In the genomic region with DNA sequence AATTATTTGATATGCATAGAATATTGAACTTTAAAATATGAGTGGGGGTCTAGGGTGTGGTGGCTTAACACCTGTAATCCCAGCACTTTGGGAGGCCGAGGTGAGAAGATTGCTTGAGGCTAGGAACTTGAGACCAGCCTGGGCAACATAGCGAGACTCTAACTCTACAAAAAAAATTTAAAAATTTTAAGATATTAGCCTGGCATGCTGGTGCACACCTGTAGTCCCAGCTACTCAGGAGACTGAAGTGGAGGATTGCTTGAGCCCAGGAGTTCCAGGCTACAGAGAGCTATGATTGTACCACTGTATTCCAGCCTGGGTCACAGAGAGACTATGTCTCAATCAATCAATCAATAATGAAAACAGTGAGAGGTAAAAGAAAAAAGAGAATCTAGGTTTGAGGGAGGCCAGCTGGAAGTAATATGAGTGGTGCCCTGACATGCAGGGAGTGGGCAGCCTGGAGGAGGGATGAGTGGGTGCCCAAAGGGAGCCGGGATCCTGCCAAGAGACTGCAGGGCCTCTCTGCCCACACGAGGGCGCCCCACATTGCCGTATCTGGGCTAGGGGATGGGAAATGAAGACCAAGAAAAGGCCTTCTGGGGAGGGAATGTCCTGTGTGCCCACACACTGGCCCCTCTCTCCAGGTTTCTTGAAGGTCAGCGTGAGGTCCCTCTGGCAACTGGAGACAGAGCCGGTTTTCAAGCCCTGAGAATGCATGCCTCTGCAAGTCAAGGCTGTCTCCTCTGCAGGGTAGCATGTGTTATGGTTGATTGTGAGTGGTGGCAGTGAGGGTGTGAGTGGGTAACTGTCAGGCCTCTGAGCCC, we compare ENCODE assay signal across 9 cellular contexts.
A peak's percentile ranks its signal among the peaks of the same experiment; 100 is the strongest.
DNase-seq lines count a peak whose midpoint lies in the region; ATAC-seq and TF ChIP-seq lines count a peak whose summit lies in the region.
"Had no signal": no experiment of that assay in that cellular context is flagged by ENCODE, and none has a peak within 500 bp of the region (broad histone marks: within the 10 kb centered on the region; RNA-seq: fewer than 3 reads in every experiment).

No MANE protein-coding gene starts in this region.

- H3K4me1 Mint-ChIP-seq in chondrocyte (ENCODE audit: low read depth): no peaks in the 10 kb centered on the region

- CTCF ChIA-PET in HCT116 (lab: Charles Lee): interaction anchor here (0.7 to 3.7 kb wide), 8 partner anchors 10 to 264 kb away, joined by 3 to 17 read pairs (median 4); a partner anchor contains a TSS

- POLR2A ChIA-PET in HCT116 (lab: Charles Lee): interaction anchor here (0.7 kb wide), 1 partner anchor 233 kb away, joined by 3 read pairs; no protein-coding TSS in a partner anchor

- no peak overlapping the region for H3K4me3 Mint-ChIP-seq in chondrocyte (ENCODE audit: unreplicated experiment)
- H3K4me3 Mint-ChIP-seq: T-helper 1 cell treated with Interleukin-12 subunit alpha and Interleukin-12 subunit beta and Interleukin-4 antibody, amounts not matched to agents 30 μg/mL and 1 μg/mL, for 36 hours had no signal

- no peaks in the 10 kb centered on the region for H4K20me1 ChIP-seq in HCT116 (ENCODE audit: insufficient read depth)

- in situ Hi-C loops in Caki2 (cut with HindIII; ENCODE audit: low pct_unique_long_range_greater_than_20kb, low sequenced_read_pairs): no loop called here

- H3K79me2 ChIP-seq in HCT116 (ENCODE audit: insufficient read depth, low read length): no peaks in the 10 kb centered on the region

- no TSS peak for BruUV-seq in HCT116 (replicated peaks; lab: Mats Ljungman, UMichigan)

- no peaks in the 10 kb centered on the region for H3K36me3 Mint-ChIP-seq in chondrocyte (ENCODE audit: low read depth)

- TF ChIP-seq CTCF in HCT116 (IDR thresholded peaks at IDR 0.05 in 2 of 3, conservative IDR thresholded peaks at IDR 0.05 in 1 of 3; ENCODE audit: borderline replicate concordance in 1 of 3, insufficient read depth in 1 of 3, low read depth in 2 of 3, low read length in 2 of 3) (peak; percentile 89 to 97 (median 96)), chondrocyte (IDR thresholded peaks at IDR 0.05) (peak; percentile 95)

- H3K27ac Mint-ChIP-seq in chondrocyte (ENCODE audit: unreplicated experiment): no peak overlapping the region
- H3K27ac Mint-ChIP-seq: T-helper 1 cell treated with Interleukin-12 subunit alpha and Interleukin-12 subunit beta and Interleukin-4 antibody, amounts not matched to agents 30 μg/mL and 1 μg/mL, for 36 hours had no signal

- no peak overlapping the region for H3K27ac ChIP-seq in HCT116 (ENCODE audit: low read depth, low read length)

- H3K9me3 Mint-ChIP-seq in chondrocyte (ENCODE audit: low read depth): no peaks in the 10 kb centered on the region
- H3K9me3 Mint-ChIP-seq: T-helper 1 cell treated with Interleukin-12 subunit alpha and Interleukin-12 subunit beta and Interleukin-4 antibody, amounts not matched to agents 30 μg/mL and 1 μg/mL, for 36 hours had no signal

- no peak for TF ChIP-seq POLR2A in HCT116 (IDR thresholded peaks at IDR 0.05; ENCODE audit: borderline replicate concordance, extremely low read depth, insufficient read depth, insufficient read length)

- no peaks in the 10 kb centered on the region for H3K36me3 ChIP-seq in HCT116 (ENCODE audit: control insufficient read depth in 1 of 2, insufficient read depth in 2 of 2, low read length in 2 of 2)

- no peak overlapping the region for H3K4me2 ChIP-seq in HCT116 (ENCODE audit: low read length)

- no peaks in the 10 kb centered on the region for H3K9me3 ChIP-seq in HCT116 (ENCODE audit: control insufficient read depth in 1 of 2, insufficient read depth in 1 of 2, low read depth in 1 of 2, low read length in 2 of 2)

- H3K9ac ChIP-seq in HCT116 (ENCODE audit: low read length): no peak overlapping the region

- intact Hi-C loops in HCT116 (cut with micrococcal nuclease): loop anchor here (1.0 to 10.0 kb wide), 3 partner anchors 148 to 266 kb away; a partner anchor contains a TSS

- DNase-seq in Caki2 (ENCODE audit: low read depth) (peak; percentile 56), HCT116 (ENCODE audit: low read depth, low spot score) (peak; percentile 40), NCI-H2196 (lab: John Stamatoyannopoulos, UW; ENCODE audit: unreplicated experiment) (peak; percentile 64), chondrocyte (ENCODE audit: low spot score) (no peak), left lobe of liver (ENCODE audit: low spot score) (peak; percentile 67), cortex of kidney (lab: John Stamatoyannopoulos, UW) (no peak)
- DNase-seq in activated CD4-positive, alpha-beta T cell treated with anti-CD3 and anti-CD28 coated beads for 24 hours (ENCODE audit: low read depth in 2 of 2): peak; percentile 38 to 64
- peak; percentile 64 for DNase-seq in stimulated activated CD4-positive, alpha-beta T cell treated with anti-CD3 and anti-CD28 coated beads, Interleukin-4, amount 100 ng/mL, for 24 hours

- RAD21 ChIA-PET in HCT116 (lab: Charles Lee; ENCODE audit: low non-redundant PET in 1 of 2, low total read pairs in 2 of 2, uncharacterized antibody in 2 of 2, unreplicated experiment in 2 of 2): interaction anchor here in 1 of 2 experiments (0.9 kb wide), 1 partner anchor 234 kb away, joined by 3 read pairs; no protein-coding TSS in a partner anchor

- peaks cover 9% of the 10 kb centered on the region for H3K27me3 Mint-ChIP-seq in chondrocyte (ENCODE audit: low read depth)

- H3K27me3 ChIP-seq in HCT116 (ENCODE audit: insufficient read depth, low read length): no peaks in the 10 kb centered on the region

- peak overlapping the region; percentile 10 for H2AFZ ChIP-seq in HCT116 (ENCODE audit: low read depth, low read length, poor library complexity, severe bottlenecking)

- peak; percentile 96 for ATAC-seq in HCT116
- peak; percentile 94 for ATAC-seq in left lobe of liver

- H3K4me3 ChIP-seq in HCT116 (replicated peaks in 1 of 2; ENCODE audit: low read depth in 1 of 2, low read length in 2 of 2): no peak overlapping the region

- H3K9me2 ChIP-seq in HCT116 (ENCODE audit: insufficient read depth): no peaks in the 10 kb centered on the region

- peaks cover 0 to 4% of the 10 kb centered on the region in 2 experiments; a peak in 1 of 4 replicates for H3K4me1 ChIP-seq in HCT116 (ENCODE audit: control insufficient read depth in 1 of 2, insufficient read depth in 2 of 2, low read length in 2 of 2)

- peak; percentile 91 for TF ChIP-seq RAD21 in HCT116 (IDR thresholded peaks at IDR 0.05; ENCODE audit: low read depth)

TF ChIP-seq in HCT116, 20 proteins besides CTCF, POLR2A, EP300 and RAD21 (continues in another document):
- TF ChIP-seq, protein P1, sequence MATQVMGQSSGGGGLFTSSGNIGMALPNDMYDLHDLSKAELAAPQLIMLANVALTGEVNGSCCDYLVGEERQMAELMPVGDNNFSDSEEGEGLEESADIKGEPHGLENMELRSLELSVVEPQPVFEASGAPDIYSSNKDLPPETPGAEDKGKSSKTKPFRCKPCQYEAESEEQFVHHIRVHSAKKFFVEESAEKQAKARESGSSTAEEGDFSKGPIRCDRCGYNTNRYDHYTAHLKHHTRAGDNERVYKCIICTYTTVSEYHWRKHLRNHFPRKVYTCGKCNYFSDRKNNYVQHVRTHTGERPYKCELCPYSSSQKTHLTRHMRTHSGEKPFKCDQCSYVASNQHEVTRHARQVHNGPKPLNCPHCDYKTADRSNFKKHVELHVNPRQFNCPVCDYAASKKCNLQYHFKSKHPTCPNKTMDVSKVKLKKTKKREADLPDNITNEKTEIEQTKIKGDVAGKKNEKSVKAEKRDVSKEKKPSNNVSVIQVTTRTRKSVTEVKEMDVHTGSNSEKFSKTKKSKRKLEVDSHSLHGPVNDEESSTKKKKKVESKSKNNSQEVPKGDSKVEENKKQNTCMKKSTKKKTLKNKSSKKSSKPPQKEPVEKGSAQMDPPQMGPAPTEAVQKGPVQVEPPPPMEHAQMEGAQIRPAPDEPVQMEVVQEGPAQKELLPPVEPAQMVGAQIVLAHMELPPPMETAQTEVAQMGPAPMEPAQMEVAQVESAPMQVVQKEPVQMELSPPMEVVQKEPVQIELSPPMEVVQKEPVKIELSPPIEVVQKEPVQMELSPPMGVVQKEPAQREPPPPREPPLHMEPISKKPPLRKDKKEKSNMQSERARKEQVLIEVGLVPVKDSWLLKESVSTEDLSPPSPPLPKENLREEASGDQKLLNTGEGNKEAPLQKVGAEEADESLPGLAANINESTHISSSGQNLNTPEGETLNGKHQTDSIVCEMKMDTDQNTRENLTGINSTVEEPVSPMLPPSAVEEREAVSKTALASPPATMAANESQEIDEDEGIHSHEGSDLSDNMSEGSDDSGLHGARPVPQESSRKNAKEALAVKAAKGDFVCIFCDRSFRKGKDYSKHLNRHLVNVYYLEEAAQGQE (IDR thresholded peaks at IDR 0.05; ENCODE audit: low read depth): no peak
- no peak for TF ChIP-seq YY1 (IDR thresholded peaks at IDR 0.05; ENCODE audit: extremely low read depth, insufficient replicate concordance, low read depth, low read length)
- TF ChIP-seq, protein P2, sequence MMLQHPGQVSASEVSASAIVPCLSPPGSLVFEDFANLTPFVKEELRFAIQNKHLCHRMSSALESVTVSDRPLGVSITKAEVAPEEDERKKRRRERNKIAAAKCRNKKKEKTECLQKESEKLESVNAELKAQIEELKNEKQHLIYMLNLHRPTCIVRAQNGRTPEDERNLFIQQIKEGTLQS (IDR thresholded peaks at IDR 0.05): no peak
- no peak for TF ChIP-seq EZH2 (IDR thresholded peaks at IDR 0.05)
- TF ChIP-seq JUND (IDR thresholded peaks at IDR 0.05): no peak
- TF ChIP-seq, protein P3, sequence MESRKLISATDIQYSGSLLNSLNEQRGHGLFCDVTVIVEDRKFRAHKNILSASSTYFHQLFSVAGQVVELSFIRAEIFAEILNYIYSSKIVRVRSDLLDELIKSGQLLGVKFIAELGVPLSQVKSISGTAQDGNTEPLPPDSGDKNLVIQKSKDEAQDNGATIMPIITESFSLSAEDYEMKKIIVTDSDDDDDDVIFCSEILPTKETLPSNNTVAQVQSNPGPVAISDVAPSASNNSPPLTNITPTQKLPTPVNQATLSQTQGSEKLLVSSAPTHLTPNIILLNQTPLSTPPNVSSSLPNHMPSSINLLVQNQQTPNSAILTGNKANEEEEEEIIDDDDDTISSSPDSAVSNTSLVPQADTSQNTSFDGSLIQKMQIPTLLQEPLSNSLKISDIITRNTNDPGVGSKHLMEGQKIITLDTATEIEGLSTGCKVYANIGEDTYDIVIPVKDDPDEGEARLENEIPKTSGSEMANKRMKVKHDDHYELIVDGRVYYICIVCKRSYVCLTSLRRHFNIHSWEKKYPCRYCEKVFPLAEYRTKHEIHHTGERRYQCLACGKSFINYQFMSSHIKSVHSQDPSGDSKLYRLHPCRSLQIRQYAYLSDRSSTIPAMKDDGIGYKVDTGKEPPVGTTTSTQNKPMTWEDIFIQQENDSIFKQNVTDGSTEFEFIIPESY (IDR thresholded peaks at IDR 0.05; ENCODE audit: extremely low read depth, insufficient replicate concordance, low read length): no peak
- TF ChIP-seq SRF (IDR thresholded peaks at IDR 0.05; ENCODE audit: low read depth): no peak
- no peak for TF ChIP-seq ELF1 (IDR thresholded peaks at IDR 0.05; ENCODE audit: borderline replicate concordance, low read depth)
- no peak for TF ChIP-seq POLR2AphosphoS5 (IDR thresholded peaks at IDR 0.05; ENCODE audit: low read depth, low read length)
- TF ChIP-seq TCF7L2 (IDR thresholded peaks at IDR 0.05; ENCODE audit: borderline replicate concordance, extremely low read depth, insufficient read depth, insufficient read length): no peak
- TF ChIP-seq CBX3 (IDR thresholded peaks at IDR 0.05; ENCODE audit: low read depth): no peak

Comparison
In these comparisons a context has a peak if more than half of its experiments do, and no peak if none do; other contexts are left out.
1. DNase-seq: peak in Caki2 (single experiment), HCT116 (single experiment), NCI-H2196 (single experiment), activated CD4-positive, alpha-beta T cell treated with anti-CD3 and anti-CD28 coated beads for 24 hours (2 of 2), left lobe of liver (single experiment) and stimulated activated CD4-positive, alpha-beta T cell treated with anti-CD3 and anti-CD28 coated beads, Interleukin-4, amount 100 ng/mL, for 24 hours (single experiment); none in chondrocyte (single experiment) and cortex of kidney (single experiment).